1 cellular context compared by ENCODE assay signal in genomic region chr19:55259540-55260210, GRCh38.
TF ChIP-seq lines count a peak whose summit lies in the region.

No MANE protein-coding gene starts in this region.

TF ChIP-seq in HEK293, 187 proteins besides CTCF, POLR2A, EP300 and RAD21 (continued from another document):
- TF ChIP-seq, protein P1, sequence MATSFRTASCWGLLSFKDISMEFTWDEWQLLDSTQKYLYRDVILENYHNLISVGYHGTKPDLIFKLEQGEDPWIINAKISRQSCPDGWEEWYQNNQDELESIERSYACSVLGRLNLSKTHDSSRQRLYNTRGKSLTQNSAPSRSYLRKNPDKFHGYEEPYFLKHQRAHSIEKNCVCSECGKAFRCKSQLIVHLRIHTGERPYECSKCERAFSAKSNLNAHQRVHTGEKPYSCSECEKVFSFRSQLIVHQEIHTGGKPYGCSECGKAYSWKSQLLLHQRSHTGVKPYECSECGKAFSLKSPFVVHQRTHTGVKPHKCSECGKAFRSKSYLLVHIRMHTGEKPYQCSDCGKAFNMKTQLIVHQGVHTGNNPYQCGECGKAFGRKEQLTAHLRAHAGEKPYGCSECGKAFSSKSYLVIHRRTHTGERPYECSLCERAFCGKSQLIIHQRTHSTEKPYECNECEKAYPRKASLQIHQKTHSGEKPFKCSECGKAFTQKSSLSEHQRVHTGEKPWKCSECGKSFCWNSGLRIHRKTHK (tag by site-specific recombination; IDR thresholded peaks at IDR 0.05): no peak
- TF ChIP-seq ZFP69B (tag by site-specific recombination; IDR thresholded peaks at IDR 0.05) (0 out of 2 replicates have a peak, but pooled peaks have one; percentile 6), ZNF335 (tag by site-specific recombination; conservative IDR thresholded peaks at IDR 0.05) (peak; percentile 84), ZFHX2 (tag by site-specific recombination; conservative IDR thresholded peaks at IDR 0.05) (peak; percentile 56), ZNF37A (tag by site-specific recombination; IDR thresholded peaks at IDR 0.05) (no peak), ZNF777 (tag by site-specific recombination; IDR thresholded peaks at IDR 0.05; ENCODE audit: borderline replicate concordance) (no peak), ZNF629 (tag by site-specific recombination; IDR thresholded peaks at IDR 0.05) (no peak), ZNF664 (tag by site-specific recombination; IDR thresholded peaks at IDR 0.05) (0 out of 2 replicates have a peak, but pooled peaks have one; percentile 4)
- TF ChIP-seq, protein P2, sequence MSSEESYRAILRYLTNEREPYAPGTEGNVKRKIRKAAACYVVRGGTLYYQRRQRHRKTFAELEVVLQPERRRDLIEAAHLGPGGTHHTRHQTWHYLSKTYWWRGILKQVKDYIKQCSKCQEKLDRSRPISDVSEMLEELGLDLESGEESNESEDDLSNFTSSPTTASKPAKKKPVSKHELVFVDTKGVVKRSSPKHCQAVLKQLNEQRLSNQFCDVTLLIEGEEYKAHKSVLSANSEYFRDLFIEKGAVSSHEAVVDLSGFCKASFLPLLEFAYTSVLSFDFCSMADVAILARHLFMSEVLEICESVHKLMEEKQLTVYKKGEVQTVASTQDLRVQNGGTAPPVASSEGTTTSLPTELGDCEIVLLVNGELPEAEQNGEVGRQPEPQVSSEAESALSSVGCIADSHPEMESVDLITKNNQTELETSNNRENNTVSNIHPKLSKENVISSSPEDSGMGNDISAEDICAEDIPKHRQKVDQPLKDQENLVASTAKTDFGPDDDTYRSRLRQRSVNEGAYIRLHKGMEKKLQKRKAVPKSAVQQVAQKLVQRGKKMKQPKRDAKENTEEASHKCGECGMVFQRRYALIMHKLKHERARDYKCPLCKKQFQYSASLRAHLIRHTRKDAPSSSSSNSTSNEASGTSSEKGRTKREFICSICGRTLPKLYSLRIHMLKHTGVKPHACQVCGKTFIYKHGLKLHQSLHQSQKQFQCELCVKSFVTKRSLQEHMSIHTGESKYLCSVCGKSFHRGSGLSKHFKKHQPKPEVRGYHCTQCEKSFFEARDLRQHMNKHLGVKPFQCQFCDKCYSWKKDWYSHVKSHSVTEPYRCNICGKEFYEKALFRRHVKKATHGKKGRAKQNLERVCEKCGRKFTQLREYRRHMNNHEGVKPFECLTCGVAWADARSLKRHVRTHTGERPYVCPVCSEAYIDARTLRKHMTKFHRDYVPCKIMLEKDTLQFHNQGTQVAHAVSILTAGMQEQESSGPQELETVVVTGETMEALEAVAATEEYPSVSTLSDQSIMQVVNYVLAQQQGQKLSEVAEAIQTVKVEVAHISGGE (tag by site-specific recombination; conservative IDR thresholded peaks at IDR 0.05; ENCODE audit: low read depth): peak; percentile 45
- TF ChIP-seq, protein P3, sequence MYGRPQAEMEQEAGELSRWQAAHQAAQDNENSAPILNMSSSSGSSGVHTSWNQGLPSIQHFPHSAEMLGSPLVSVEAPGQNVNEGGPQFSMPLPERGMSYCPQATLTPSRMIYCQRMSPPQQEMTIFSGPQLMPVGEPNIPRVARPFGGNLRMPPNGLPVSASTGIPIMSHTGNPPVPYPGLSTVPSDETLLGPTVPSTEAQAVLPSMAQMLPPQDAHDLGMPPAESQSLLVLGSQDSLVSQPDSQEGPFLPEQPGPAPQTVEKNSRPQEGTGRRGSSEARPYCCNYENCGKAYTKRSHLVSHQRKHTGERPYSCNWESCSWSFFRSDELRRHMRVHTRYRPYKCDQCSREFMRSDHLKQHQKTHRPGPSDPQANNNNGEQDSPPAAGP (tag by site-specific recombination; IDR thresholded peaks at IDR 0.05): 0 out of 2 replicates have a peak, but pooled peaks have one; percentile 2
TF ChIP-seq in HEK293: peak in this region for 11.
